8 cellular contexts compared by ENCODE assay signal in the genomic region with DNA sequence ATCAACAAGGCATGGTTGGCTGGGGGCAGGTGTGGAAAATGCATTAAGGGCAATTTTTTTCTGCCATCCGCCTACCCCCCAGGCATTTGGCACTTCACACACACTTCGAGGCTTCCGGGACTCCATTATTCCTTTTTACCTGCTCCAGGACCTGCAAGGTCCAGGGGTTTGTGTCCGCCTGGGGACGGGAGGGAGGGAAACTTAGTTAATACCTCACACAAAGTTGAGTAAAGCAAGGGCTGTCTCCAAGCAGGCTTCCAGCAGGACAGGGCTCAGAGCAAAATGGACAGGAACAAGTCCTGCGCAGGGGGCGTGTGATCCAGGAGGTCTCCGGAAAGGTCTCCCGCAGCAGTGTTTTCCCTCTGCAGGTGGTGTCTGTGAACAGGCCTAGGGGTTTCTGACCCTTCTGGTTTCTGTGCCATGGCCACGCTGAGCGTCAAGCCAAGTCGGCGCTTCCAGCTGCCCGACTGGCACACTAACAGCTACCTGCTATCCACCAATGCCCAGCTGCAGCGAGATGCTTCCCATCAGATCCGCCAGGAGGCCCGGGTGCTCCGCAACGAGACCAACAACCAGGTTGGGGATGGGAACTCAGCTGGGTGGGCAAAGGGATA. TPM values are rescaled to one million over a fixed set of nuclear protein-coding genes. Genes with fewer than 3 reads are reported as not detected.
DNase-seq lines count a peak whose midpoint lies in the region; ATAC-seq and TF ChIP-seq lines count a peak whose summit lies in the region.

No MANE protein-coding gene starts in this region.

- TF ChIP-seq CTCF in heart left ventricle (IDR thresholded peaks at IDR 0.05) = no peak
- TF ChIP-seq CTCF in coronary artery (IDR thresholded peaks at IDR 0.05) = no peak
- no peak for TF ChIP-seq CTCF in upper lobe of right lung (IDR thresholded peaks at IDR 0.05)

- peak overlapping the region; percentile 2 to 6 for H3K9ac ChIP-seq in mucosa of rectum (ENCODE audit: low read depth in 1 of 2, low read length in 2 of 2)

- intact Hi-C loops in heart left ventricle (cut with DNase I) (loop anchor here in 3 of 10 donors (5.0 to 10.0 kb wide), 3 partner anchors 200 to 230 kb away; a partner anchor contains a TSS), left ventricle myocardium superior (cut with micrococcal nuclease) (no loop called here), upper lobe of right lung (cut with DNase I) (no loop called here)

- H3K36me3 ChIP-seq in heart left ventricle = no peaks in the 10 kb centered on the region
- H3K36me3 ChIP-seq in mucosa of rectum (ENCODE audit: control insufficient read depth in 2 of 2, insufficient read depth in 2 of 2, low read length in 2 of 2) = no peaks in the 10 kb centered on the region
- H3K36me3 ChIP-seq in upper lobe of right lung = no peaks in the 10 kb centered on the region

- H3K9me3 ChIP-seq in heart left ventricle = no peaks in the 10 kb centered on the region
- no peaks in the 10 kb centered on the region for H3K9me3 ChIP-seq in mucosa of rectum (ENCODE audit: control insufficient read depth in 2 of 2, low read length in 2 of 2)
- no peaks in the 10 kb centered on the region for H3K9me3 ChIP-seq in upper lobe of right lung

- H3K4me1 ChIP-seq in heart left ventricle (peaks cover 0 to 25% (median 14%) of the 10 kb centered on the region in 12 donors), mucosa of rectum (ENCODE audit: control insufficient read depth in 2 of 2, insufficient read depth in 2 of 2, low read length in 2 of 2) (peaks cover 8 to 10% of the 10 kb centered on the region in 2 donors), upper lobe of right lung (peaks cover 16% of the 10 kb centered on the region)

- DNase-seq in heart left ventricle = no peak
- no peak for DNase-seq in left ventricle myocardium superior
- DNase-seq in coronary artery (ENCODE audit: low spot score) = no peak
- DNase-seq in upper lobe of right lung = peak; percentile 55
- DNase-seq in stimulated activated CD4-positive, alpha-beta T cell treated with anti-CD3 and anti-CD28 coated beads, Interleukin-4, amount 100 ng/mL, for 24 hours = no peak
- DNase-seq in germinal center (ENCODE audit: low spot score) = no peak

- H3K27ac ChIP-seq in heart left ventricle = peak overlapping the region in 1 of 12 donors; percentile 50
- H3K27ac ChIP-seq in coronary artery = no peak overlapping the region
- no peak overlapping the region for H3K27ac ChIP-seq in mucosa of rectum (ENCODE audit: low read depth in 2 of 2, low read length in 2 of 2)
- no peak overlapping the region for H3K27ac ChIP-seq in upper lobe of right lung

- no peak for TF ChIP-seq POLR2A in heart left ventricle (IDR thresholded peaks at IDR 0.05)

- ATAC-seq in heart left ventricle = no peak
- ATAC-seq in left ventricle myocardium superior = no peak
- ATAC-seq in upper lobe of right lung = no peak
- ATAC-seq in HG03045 (IDR thresholded peaks at IDR 0.05; ENCODE audit: unreplicated experiment) = no peak

- H3K4me3 ChIP-seq in heart left ventricle (peak overlapping the region in 11 of 12 donors; percentile 27 to 55 (median 50)), coronary artery (peak overlapping the region; percentile 74), mucosa of rectum (ENCODE audit: low read length in 2 of 2) (peak overlapping the region; percentile 37 to 39), upper lobe of right lung (peak overlapping the region; percentile 46)

- H3K27me3 ChIP-seq in heart left ventricle = peaks cover 0 to 26% (median 5%) of the 10 kb centered on the region in 9 donors
- peaks cover 5 to 9% of the 10 kb centered on the region in 2 donors for H3K27me3 ChIP-seq in mucosa of rectum (ENCODE audit: control insufficient read depth in 2 of 2, insufficient read depth in 2 of 2, low read length in 2 of 2)
- peaks cover 8% of the 10 kb centered on the region for H3K27me3 ChIP-seq in upper lobe of right lung

- 41 to 58% (median 47%) methylated on average over 9 to 19 of the region's 19 CpGs for WGBS in heart left ventricle, 4 donors

RNA-seq across cellular contexts. Expression of a gene that starts 0.7 kb away (rescaled TPM):
- total RNA-seq in heart left ventricle (under 1 TPM in 3 of 9 donors, not detected in 6; 0.17 to 0.23 (median 0.20) TPM), left ventricle myocardium superior (not detected), upper lobe of right lung (0.35 TPM)
- under 1 TPM in 1 of 2 donors, not detected in 1; 0.07 TPM for polyA plus RNA-seq in heart left ventricle

RNA-seq across cellular contexts. Expression of a gene that starts 4.1 kb away (rescaled TPM):
- total RNA-seq in heart left ventricle = 10 to 100 TPM; 11.3 to 49.0 (median 16.9) TPM
- 10 to 100 TPM; 23.2 to 31.2 TPM for polyA plus RNA-seq in heart left ventricle
- 16.9 TPM for total RNA-seq in left ventricle myocardium superior
- 26.9 TPM for total RNA-seq in upper lobe of right lung

RNA-seq across cellular contexts. Expression of a gene that starts 40.4 kb away (rescaled TPM):
- total RNA-seq in heart left ventricle (1 to 10 TPM in 5 of 9 donors, under 1 TPM in 4; 0.33 to 2.6 (median 1.1) TPM), left ventricle myocardium superior (0.67 TPM), upper lobe of right lung (16.2 TPM)
- polyA plus RNA-seq in heart left ventricle = under 1 TPM; 0.34 to 0.53 TPM
